ENCODE assay signal across 1 cellular context in genomic region chr19:55573929-55574328, GRCh38. TPM values are rescaled to one million over a fixed set of nuclear protein-coding genes. Genes with fewer than 3 reads are reported as not detected.
"Had no signal": no experiment of that assay in that cellular context is flagged by ENCODE, and none has a peak within 500 bp of the region (broad histone marks: within the 10 kb centered on the region; RNA-seq: fewer than 3 reads in every experiment).

No MANE protein-coding gene starts in this region.

RNA-seq across cellular contexts. Expression of gene SBK3, which starts 28.6 kb away (rescaled TPM):
- total RNA-seq: GM12878 had no signal
- polyA plus RNA-seq: GM12878 had no signal
